Comparison of ENCODE assay signal across 12 cellular contexts in genomic region chr17:78921437-78921971, GRCh38. TPM values are rescaled to one million over a fixed set of nuclear protein-coding genes. Genes with fewer than 3 reads are reported as not detected.
DNase-seq lines count a peak whose midpoint lies in the region; ATAC-seq and TF ChIP-seq lines count a peak whose summit lies in the region.
"Had no signal": no experiment of that assay in that cellular context is flagged by ENCODE, and none has a peak within 500 bp of the region (broad histone marks: within the 10 kb centered on the region; RNA-seq: fewer than 3 reads in every experiment).

No MANE protein-coding gene starts in this region.

- H3K23ac ChIP-seq in IMR-90 (ENCODE audit: low read depth, low read length): peak overlapping the region; percentile 29

- no peak for TF ChIP-seq CTCF in IMR-90 (conservative IDR thresholded peaks at IDR 0.05; ENCODE audit: low read depth, low read length)
- no peak for TF ChIP-seq CTCF in chondrocyte (IDR thresholded peaks at IDR 0.05)

- H2BK5ac ChIP-seq in IMR-90 (ENCODE audit: low read depth, low read length, poor library complexity, severe bottlenecking): no peak overlapping the region

- H3K79me1 ChIP-seq in IMR-90 (ENCODE audit: low read depth in 1 of 2, low read length in 2 of 2): peaks cover 0 to 68% of the 10 kb centered on the region in 2 experiments; a peak in 3 of 4 replicates

- H3K9me1 ChIP-seq in IMR-90 (ENCODE audit: insufficient read depth, low read length): peaks cover 36% of the 10 kb centered on the region

- H3K4me3 ChIP-seq in IMR-90 (ENCODE audit: insufficient read depth, low read depth, low read length) (no peak overlapping the region), subcutaneous abdominal adipose tissue (ENCODE audit: low read depth in 1 of 5, low read length in 5 of 5) (peak overlapping the region in 2 of 5 donors; percentile 22 to 48)

- no peak overlapping the region for H2AFZ ChIP-seq in IMR-90 (replicated peaks; ENCODE audit: low read length, poor library complexity)

- POLR2A ChIA-PET in IMR-90 (lab: Charles Lee; ENCODE audit: unreplicated experiment): no interaction called here

- H3K9me3 Mint-ChIP-seq in chondrocyte (ENCODE audit: low read depth): no peaks in the 10 kb centered on the region
- H3K9me3 Mint-ChIP-seq in memory B cell: no peaks in the 10 kb centered on the region
- no peaks in the 10 kb centered on the region for H3K9me3 Mint-ChIP-seq in activated naive CD8-positive, alpha-beta T cell treated with anti-CD3 and anti-CD28 coated beads, Interleukin-2, amount 50 U/mL, for 24 hours
- H3K9me3 Mint-ChIP-seq in activated naive CD8-positive, alpha-beta T cell treated with anti-CD3 and anti-CD28 coated beads for 36 hours: no peaks in the 10 kb centered on the region
- H3K9me3 Mint-ChIP-seq: H9, nephron progenitor cell had no signal

- DNase-seq in IMR-90: no peak
- DNase-seq in chondrocyte (ENCODE audit: low spot score): no peak
- no peak for DNase-seq in memory B cell (ENCODE audit: low spot score in 2 of 2)
- no peak for DNase-seq in iPS-NIHi7 (ENCODE audit: extremely low spot score)
- no peak for DNase-seq in activated naive CD8-positive, alpha-beta T cell treated with anti-CD3 and anti-CD28 coated beads, Interleukin-2, amount 50 U/mL, for 24 hours
- DNase-seq in activated naive CD8-positive, alpha-beta T cell treated with anti-CD3 and anti-CD28 coated beads for 36 hours: no peak
- DNase-seq: DMS53, H9, nephron progenitor cell had no signal

- TF ChIP-seq POLR2A in IMR-90 (IDR thresholded peaks at IDR 0.05; ENCODE audit: low read depth, low read length): no peak
- no peak for TF ChIP-seq POLR2A in GM18505 (IDR thresholded peaks at IDR 0.05; ENCODE audit: borderline replicate concordance, extremely low read depth, insufficient read depth, insufficient read length)

- peaks cover 39% of the 10 kb centered on the region for H3K4me1 ChIP-seq in IMR-90 (ENCODE audit: control insufficient read depth, insufficient read depth, low read length)
- peaks cover 22 to 83% (median 75%) of the 10 kb centered on the region in 5 donors for H3K4me1 ChIP-seq in subcutaneous abdominal adipose tissue (ENCODE audit: control insufficient read depth in 5 of 5, insufficient read depth in 5 of 5, low read length in 5 of 5)

- no peak overlapping the region for H2AK9ac ChIP-seq in IMR-90 (replicated peaks; ENCODE audit: low read depth, low read length, poor library complexity)

- H4K20me1 ChIP-seq in IMR-90 (ENCODE audit: insufficient read depth, low read length): peaks cover 77% of the 10 kb centered on the region

- H3K9ac ChIP-seq in IMR-90 (ENCODE audit: low read depth, low read length) (peak overlapping the region; percentile 12; the same call in 1 of the 2 replicates), subcutaneous abdominal adipose tissue (ENCODE audit: low read length in 5 of 5) (peak overlapping the region in 1 of 5 donors; percentile 16)

- H3K36me3 ChIP-seq in IMR-90 (ENCODE audit: control insufficient read depth, insufficient read depth, low read length) (peaks cover 9% of the 10 kb centered on the region), subcutaneous abdominal adipose tissue (ENCODE audit: control insufficient read depth in 5 of 5, insufficient read depth in 5 of 5, low read length in 5 of 5) (peaks cover 0 to 2% (median 0%) of the 10 kb centered on the region in 5 donors)

- CTCF ChIA-PET in IMR-90 (lab: Yijun Ruan, JAX): interaction anchor here (0.6 to 0.7 kb wide), 2 partner anchors 23 to 55 kb away, joined by 3 to 5 read pairs; no protein-coding TSS in a partner anchor

- H3K9me3 ChIP-seq in IMR-90 (ENCODE audit: control insufficient read depth, insufficient read depth, low read length) (no peaks in the 10 kb centered on the region), subcutaneous abdominal adipose tissue (ENCODE audit: control insufficient read depth in 5 of 5, low read length in 5 of 5) (no peaks in the 10 kb centered on the region)

- dilution Hi-C loops in IMR-90 (cut with HindIII; ENCODE audit: low sequenced_read_pairs, unreplicated experiment): no loop called here

- H3K4me2 ChIP-seq in IMR-90 (ENCODE audit: low read depth, low read length): peak overlapping the region; percentile 66

- H3K36me3 Mint-ChIP-seq in chondrocyte (ENCODE audit: low read depth): no peaks in the 10 kb centered on the region
- H3K36me3 Mint-ChIP-seq in memory B cell: no peaks in the 10 kb centered on the region
- no peaks in the 10 kb centered on the region for H3K36me3 Mint-ChIP-seq in activated naive CD8-positive, alpha-beta T cell treated with anti-CD3 and anti-CD28 coated beads, Interleukin-2, amount 50 U/mL, for 24 hours (ENCODE audit: low read depth)
- H3K36me3 Mint-ChIP-seq in activated naive CD8-positive, alpha-beta T cell treated with anti-CD3 and anti-CD28 coated beads for 36 hours: no peaks in the 10 kb centered on the region

- no peak overlapping the region; the same call in 1 of the 2 replicates for H2AK5ac ChIP-seq in IMR-90 (ENCODE audit: low read depth, low read length)

- H3K27ac ChIP-seq in IMR-90 (ENCODE audit: insufficient read depth, low read length) (peak overlapping the region; percentile 44; the same call in 1 of the 2 replicates), subcutaneous abdominal adipose tissue (ENCODE audit: low read depth, low read length) (peak overlapping the region; percentile 63)
- H3K27ac ChIP-seq: HL-60 had no signal

- no peak for TF ChIP-seq RAD21 in IMR-90 (IDR thresholded peaks at IDR 0.05; ENCODE audit: low read length)

- H2BK20ac ChIP-seq in IMR-90 (ENCODE audit: low read depth, low read length): no peak overlapping the region

- BruUV-seq in IMR-90 (replicated peaks; lab: Mats Ljungman, UMichigan): no TSS peak

- H3K56ac ChIP-seq in IMR-90 (ENCODE audit: extremely low read depth, insufficient read depth, low read length): no peak overlapping the region

- WGBS in IMR-90 (ENCODE audit: extremely low coverage in 2 of 2, insufficient read length in 1 of 2), 2 experiments: 28% methylated on average over 3 of the region's 8 CpGs; no CpG with 5 or more reads in 1 of the 2 experiments

- intact Hi-C loops in IMR-90 (cut with micrococcal nuclease): no loop called here

- H4K91ac ChIP-seq in IMR-90 (ENCODE audit: insufficient read depth, low read depth, low read length): no peak overlapping the region; the same call in 1 of the 2 replicates

- H4K8ac ChIP-seq in IMR-90 (ENCODE audit: low read depth in 2 of 2, low read length in 2 of 2): no peak overlapping the region

- no peak overlapping the region; the same call in 2 of the 3 replicates for H2BK15ac ChIP-seq in IMR-90 (ENCODE audit: low read depth, low read length)

- peaks cover 71% of the 10 kb centered on the region for H3K4me1 Mint-ChIP-seq in chondrocyte (ENCODE audit: low read depth)
- H3K4me1 Mint-ChIP-seq in memory B cell: peaks cover 13% of the 10 kb centered on the region
- H3K4me1 Mint-ChIP-seq in activated naive CD8-positive, alpha-beta T cell treated with anti-CD3 and anti-CD28 coated beads, Interleukin-2, amount 50 U/mL, for 24 hours: peaks cover 20% of the 10 kb centered on the region
- peaks cover 16% of the 10 kb centered on the region for H3K4me1 Mint-ChIP-seq in activated naive CD8-positive, alpha-beta T cell treated with anti-CD3 and anti-CD28 coated beads for 36 hours

- H3K27me3 ChIP-seq in IMR-90 (ENCODE audit: control insufficient read depth, insufficient read depth, low read length) (no peaks in the 10 kb centered on the region), subcutaneous abdominal adipose tissue (ENCODE audit: control insufficient read depth in 5 of 5, insufficient read depth in 4 of 5, low read length in 5 of 5) (no peaks in the 10 kb centered on the region)

- peak overlapping the region; percentile 4 for H3K4me3 Mint-ChIP-seq in chondrocyte (ENCODE audit: unreplicated experiment)
- no peak overlapping the region for H3K4me3 Mint-ChIP-seq in memory B cell
- no peak overlapping the region for H3K4me3 Mint-ChIP-seq in activated naive CD8-positive, alpha-beta T cell treated with anti-CD3 and anti-CD28 coated beads, Interleukin-2, amount 50 U/mL, for 24 hours
- H3K4me3 Mint-ChIP-seq in activated naive CD8-positive, alpha-beta T cell treated with anti-CD3 and anti-CD28 coated beads for 36 hours: no peak overlapping the region
- H3K4me3 Mint-ChIP-seq: H9 had no signal

- in situ Hi-C loops in IMR-90 (cut with MboI; ENCODE audit: low sequenced_read_pairs): no loop called here

- no peak for ATAC-seq in IMR-90 (ENCODE audit: low read depth)
- no peak for ATAC-seq in memory B cell (ENCODE audit: low read depth)
- ATAC-seq in GM18505 (IDR thresholded peaks at IDR 0.05; ENCODE audit: unreplicated experiment): no peak
- no peak for ATAC-seq in activated naive CD8-positive, alpha-beta T cell treated with anti-CD3 and anti-CD28 coated beads, Interleukin-2, amount 50 U/mL, for 24 hours

- H4K5ac ChIP-seq in IMR-90 (ENCODE audit: low read depth, low read length): no peak overlapping the region

- no peaks in the 10 kb centered on the region for H3K27me3 Mint-ChIP-seq in chondrocyte (ENCODE audit: low read depth)
- H3K27me3 Mint-ChIP-seq in memory B cell: peaks cover 5% of the 10 kb centered on the region
- H3K27me3 Mint-ChIP-seq in activated naive CD8-positive, alpha-beta T cell treated with anti-CD3 and anti-CD28 coated beads, Interleukin-2, amount 50 U/mL, for 24 hours: peaks cover 8% of the 10 kb centered on the region
- peaks cover 14% of the 10 kb centered on the region for H3K27me3 Mint-ChIP-seq in activated naive CD8-positive, alpha-beta T cell treated with anti-CD3 and anti-CD28 coated beads for 36 hours

- peak overlapping the region; percentile 59 for H3K14ac ChIP-seq in IMR-90 (replicated peaks; ENCODE audit: low read depth, low read length)

- H3K27ac Mint-ChIP-seq in chondrocyte (ENCODE audit: unreplicated experiment) (peak overlapping the region; percentile 1), memory B cell (peak overlapping the region; percentile 60)
- no peak overlapping the region for H3K27ac Mint-ChIP-seq in activated naive CD8-positive, alpha-beta T cell treated with anti-CD3 and anti-CD28 coated beads, Interleukin-2, amount 50 U/mL, for 24 hours
- no peak overlapping the region for H3K27ac Mint-ChIP-seq in activated naive CD8-positive, alpha-beta T cell treated with anti-CD3 and anti-CD28 coated beads for 36 hours

- no peak overlapping the region for H2BK120ac ChIP-seq in IMR-90 (ENCODE audit: low read depth, low read length)

- H3K18ac ChIP-seq in IMR-90 (ENCODE audit: low read depth, low read length): no peak overlapping the region

- H3K4ac ChIP-seq in IMR-90 (ENCODE audit: low read depth, low read length): peak overlapping the region; percentile 42

RNA-seq across cellular contexts. Expression of gene TIMP2, which starts 3.7 kb away (rescaled TPM):
- total RNA-seq in IMR-90 (2012; rRNA removed) (43.9 and 48.6 TPM in 2 replicates), chondrocyte (429 to 540 TPM (median 535 TPM) in 3 replicates)
- polyA plus RNA-seq in IMR-90 (2012; rRNA removed): 352 and 416 TPM in 2 replicates
- 411 and 495 TPM in 2 replicates for polyA plus RNA-seq in IMR-90 (2012; cell fraction: cytosol; rRNA removed)
- 193 and 240 TPM in 2 replicates for polyA plus RNA-seq in IMR-90 (2012; cell fraction: nucleus; rRNA removed; ENCODE audit: low replicate concordance)
- 1 to 10 TPM; 1.2 to 1.3 TPM for total RNA-seq in activated naive CD8-positive, alpha-beta T cell treated with anti-CD3 and anti-CD28 coated beads for 36 hours

RNA-seq across cellular contexts. Expression of gene CEP295NL, which starts 18.5 kb away (rescaled TPM):
- total RNA-seq in IMR-90 (2012; rRNA removed) (0.56 and 0.72 TPM in 2 replicates), chondrocyte (0.67 to 2.3 TPM (median 1.3 TPM) in 3 replicates)
- polyA plus RNA-seq in IMR-90 (2012; rRNA removed): 0.11 and 0.31 TPM in 2 replicates
- polyA plus RNA-seq in IMR-90 (2012; cell fraction: cytosol; rRNA removed): 0.09 and 0.15 TPM in 2 replicates
- 1.1 and 1.2 TPM in 2 replicates for polyA plus RNA-seq in IMR-90 (2012; cell fraction: nucleus; rRNA removed; ENCODE audit: low replicate concordance)
- total RNA-seq in activated naive CD8-positive, alpha-beta T cell treated with anti-CD3 and anti-CD28 coated beads for 36 hours: under 1 TPM in 1 of 2 experiments, not detected in 1; 0.19 TPM

RNA-seq across cellular contexts. Expression of gene LGALS3BP, which starts 58.2 kb away (rescaled TPM):
- total RNA-seq in IMR-90 (2012; rRNA removed): 33.7 and 34.7 TPM in 2 replicates
- 249 and 273 TPM in 2 replicates for polyA plus RNA-seq in IMR-90 (2012; rRNA removed)
- polyA plus RNA-seq in IMR-90 (2012; cell fraction: cytosol; rRNA removed): 146 and 259 TPM in 2 replicates
- polyA plus RNA-seq in IMR-90 (2012; cell fraction: nucleus; rRNA removed; ENCODE audit: low replicate concordance): 165 and 308 TPM in 2 replicates
- 120 to 177 TPM (median 127 TPM) in 3 replicates for total RNA-seq in chondrocyte
- 10 to 100 TPM; 86.8 to 89.7 TPM for total RNA-seq in activated naive CD8-positive, alpha-beta T cell treated with anti-CD3 and anti-CD28 coated beads for 36 hours

Comparison
In these comparisons a context has a peak if more than half of its experiments do, and no peak if none do; other contexts are left out.
1. H3K27ac Mint-ChIP-seq: peak in chondrocyte (single experiment) and memory B cell (single experiment); none in activated naive CD8-positive, alpha-beta T cell treated with anti-CD3 and anti-CD28 coated beads, Interleukin-2, amount 50 U/mL, for 24 hours (single experiment) and activated naive CD8-positive, alpha-beta T cell treated with anti-CD3 and anti-CD28 coated beads for 36 hours (single experiment).
2. RNA of gene TIMP2, which starts 3.7 kb away (total RNA-seq): 429 to 540 TPM in chondrocyte and 43.9 to 48.6 TPM in IMR-90; 1.2 to 1.3 TPM in activated naive CD8-positive, alpha-beta T cell treated with anti-CD3 and anti-CD28 coated beads for 36 hours; every median in the first group is over 10 times any median in the second.